Comparison of ENCODE assay signal across 8 cellular contexts in genomic region chr5:154940772-154941620, GRCh38.
A peak's percentile ranks its signal among the peaks of the same experiment; 100 is the strongest.
DNase-seq lines count a peak whose midpoint lies in the region; ATAC-seq lines count a peak whose summit lies in the region.

Gene MRPL22, plus strand, starts transcription at chr5:154941073. Its CDS starts 38 bp downstream, at chr5:154941111.

- H3K4me3 ChIP-seq in BLaER1 treated with 17β-estradiol and CSF1 and Interleukin-3, amounts not matched to agents 10 nM and 100 nM, result peak within 1 kb of the TSS; percentile 70 to 90 (median 82)

- H3K36me3 ChIP-seq in BLaER1 treated with 17β-estradiol and CSF1 and Interleukin-3, amounts not matched to agents 10 nM and 100 nM, result peaks cover under 1 to 34% (median 11%) of the 10 kb centered on the region in 11 experiments; a peak in 15 of 22 replicates

- peak; percentile 93 for DNase-seq in NCI-H748 (lab: John Stamatoyannopoulos, UW; ENCODE audit: unreplicated experiment)
- DNase-seq in activated CD4-positive, alpha-beta T cell treated with anti-CD3 and anti-CD28 coated beads, Interleukin-2, amount 50 U/mL, for 1 hour, result peak; percentile 94
- DNase-seq in left kidney (ENCODE audit: low read depth, low spot score), result peak; percentile 97
- DNase-seq in stimulated activated CD4-positive, alpha-beta T cell treated with anti-CD3 and anti-CD28 coated beads, Interleukin-1b, Interleukin-23, amount 100 ng/mL, for 48 hours, result peak; percentile 95

- ATAC-seq in GM19328 (IDR thresholded peaks at IDR 0.05; ENCODE audit: unreplicated experiment), result peak; percentile 41
- peak; percentile 40 for ATAC-seq in HG03520 (IDR thresholded peaks at IDR 0.05; ENCODE audit: unreplicated experiment)

- peaks cover 45 to 62% (median 54%) of the 10 kb centered on the region in 10 experiments for H3K4me1 ChIP-seq in BLaER1 treated with 17β-estradiol and CSF1 and Interleukin-3, amounts not matched to agents 10 nM and 100 nM

- intact Hi-C loops in dendritic cell treated with granulocyte-macrophage colony-stimulating factor and Interleukin-4, amounts not matched to agents 40 ng/mL and 50 ng/mL, for 4 days (cut with micrococcal nuclease), result loop anchor here (2.0 to 10.0 kb wide), 2 partner anchors 204 to 290 kb away; no protein-coding TSS in a partner anchor

- H3K4me2 ChIP-seq in BLaER1 treated with 17β-estradiol and CSF1 and Interleukin-3, amounts not matched to agents 10 nM and 100 nM, result peak within 1 kb of the TSS; percentile 72 to 94 (median 86)

- H3K36me3 Mint-ChIP-seq in dendritic cell treated with granulocyte-macrophage colony-stimulating factor and Interleukin-4, amounts not matched to agents 40 ng/mL and 50 ng/mL, for 4 days (ENCODE audit: low read depth), result peaks cover 14% of the 10 kb centered on the region

- peak within 1 kb of the TSS; percentile 96 for H3K27ac Mint-ChIP-seq in dendritic cell treated with granulocyte-macrophage colony-stimulating factor and Interleukin-4, amounts not matched to agents 40 ng/mL and 50 ng/mL, for 4 days

- H3K9me3 Mint-ChIP-seq in dendritic cell treated with granulocyte-macrophage colony-stimulating factor and Interleukin-4, amounts not matched to agents 40 ng/mL and 50 ng/mL, for 4 days, result no peaks in the 10 kb centered on the region

- H3K27me3 Mint-ChIP-seq in dendritic cell treated with granulocyte-macrophage colony-stimulating factor and Interleukin-4, amounts not matched to agents 40 ng/mL and 50 ng/mL, for 4 days, result no peaks in the 10 kb centered on the region

- peak within 1 kb of the TSS; percentile 82 to 92 (median 88) for H3K9ac ChIP-seq in BLaER1 treated with 17β-estradiol and CSF1 and Interleukin-3, amounts not matched to agents 10 nM and 100 nM

- peak within 1 kb of the TSS; percentile 99 for H3K4me3 Mint-ChIP-seq in dendritic cell treated with granulocyte-macrophage colony-stimulating factor and Interleukin-4, amounts not matched to agents 40 ng/mL and 50 ng/mL, for 4 days

- H3K4me1 Mint-ChIP-seq in dendritic cell treated with granulocyte-macrophage colony-stimulating factor and Interleukin-4, amounts not matched to agents 40 ng/mL and 50 ng/mL, for 4 days (ENCODE audit: low read depth), result peaks cover 14% of the 10 kb centered on the region

- peaks cover 9 to 48% (median 15%) of the 10 kb centered on the region in 11 experiments; a peak in 15 of 22 replicates for H4K20me1 ChIP-seq in BLaER1 treated with 17β-estradiol and CSF1 and Interleukin-3, amounts not matched to agents 10 nM and 100 nM

- H3K27me3 ChIP-seq in BLaER1 treated with 17β-estradiol and CSF1 and Interleukin-3, amounts not matched to agents 10 nM and 100 nM, result no peaks in the 10 kb centered on the region

- no peaks in the 10 kb centered on the region for H3K9me3 ChIP-seq in BLaER1 treated with 17β-estradiol and CSF1 and Interleukin-3, amounts not matched to agents 10 nM and 100 nM (replicated peaks in 1 of 11)

- H3K27ac ChIP-seq in BLaER1 treated with 17β-estradiol and CSF1 and Interleukin-3, amounts not matched to agents 10 nM and 100 nM, result peak within 1 kb of the TSS; percentile 56 to 89 (median 84)

Comparison
In these comparisons a context has a peak if more than half of its experiments do, and no peak if none do; other contexts are left out.
1. Peak in every context shown above with its lines: DNase-seq, ATAC-seq, H3K4me3 ChIP-seq and H3K27ac ChIP-seq.